In genomic region chr7:81062747-81063146, GRCh38 we compare ENCODE assay signal across 19 cellular contexts.
"Had no signal": no experiment of that assay in that cellular context is flagged by ENCODE, and none has a peak within 500 bp of the region (broad histone marks: within the 10 kb centered on the region; RNA-seq: fewer than 3 reads in every experiment).

No MANE protein-coding gene starts in this region.

- H3K4me2 ChIP-seq: hepatocyte had no signal

- H3K27ac ChIP-seq: esophagus squamous epithelium, foreskin keratinocyte, hepatocyte, left ventricle myocardium inferior, lower lobe of right lung, parathyroid adenoma, spleen had no signal

- H3K9me3 ChIP-seq: esophagus squamous epithelium, left ventricle myocardium inferior, lower lobe of right lung, testis had no signal

- H3K27me3 ChIP-seq: esophagus squamous epithelium, foreskin keratinocyte, hepatocyte, spleen, testis, tibial nerve had no signal

- H3K36me3 ChIP-seq: esophagus squamous epithelium, left ventricle myocardium inferior, lower lobe of right lung, spleen, tibial nerve had no signal

- DNase-seq: esophagus squamous epithelium; foreskin keratinocyte; kidney; left cardiac atrium; left ventricle myocardium inferior; lower lobe of right lung; midbrain; occipital lobe; spleen; stimulated activated CD4-positive, alpha-beta T cell treated with anti-CD3 and anti-CD28 coated beads, Interleukin-15, amount 100 ng/mL, for 24 hours; stimulated activated CD4-positive, alpha-beta T cell treated with anti-CD3 and anti-CD28 coated beads, Interleukin-1b, Interleukin-23, amount 100 ng/mL, for 48 hours; stimulated activated CD4-positive, alpha-beta T cell treated with anti-CD3 and anti-CD28 coated beads, Interleukin-4, amount 100 ng/mL, for 24 hours; testis had no signal

- H3K79me2 ChIP-seq: hepatocyte, parathyroid adenoma had no signal

- H3K9ac ChIP-seq: parathyroid adenoma had no signal

- H3K4me3 ChIP-seq: esophagus squamous epithelium, hepatocyte, left ventricle myocardium inferior, lower lobe of right lung, spleen, testis, tibial nerve had no signal

- H3K4me1 ChIP-seq: lower lobe of right lung, parathyroid adenoma, spleen had no signal

- ATAC-seq: foreskin keratinocyte; left cardiac atrium; lower lobe of right lung; natural killer cell treated with Interleukin-12 subunit alpha and Interleukin-12 subunit beta and Interleukin-15 and Interleukin-18, amount 100 ng/mL, for 72 hours; sciatic nerve; stimulated activated memory B cell treated with anti-CD40 and anti-IgM and Interleukin-4, amounts not matched to agents 10 μg/mL and 1 μg/mL and 100 μg/mL, for 72 hours had no signal

- H2AFZ ChIP-seq: hepatocyte, parathyroid adenoma had no signal
